In the genomic region with DNA sequence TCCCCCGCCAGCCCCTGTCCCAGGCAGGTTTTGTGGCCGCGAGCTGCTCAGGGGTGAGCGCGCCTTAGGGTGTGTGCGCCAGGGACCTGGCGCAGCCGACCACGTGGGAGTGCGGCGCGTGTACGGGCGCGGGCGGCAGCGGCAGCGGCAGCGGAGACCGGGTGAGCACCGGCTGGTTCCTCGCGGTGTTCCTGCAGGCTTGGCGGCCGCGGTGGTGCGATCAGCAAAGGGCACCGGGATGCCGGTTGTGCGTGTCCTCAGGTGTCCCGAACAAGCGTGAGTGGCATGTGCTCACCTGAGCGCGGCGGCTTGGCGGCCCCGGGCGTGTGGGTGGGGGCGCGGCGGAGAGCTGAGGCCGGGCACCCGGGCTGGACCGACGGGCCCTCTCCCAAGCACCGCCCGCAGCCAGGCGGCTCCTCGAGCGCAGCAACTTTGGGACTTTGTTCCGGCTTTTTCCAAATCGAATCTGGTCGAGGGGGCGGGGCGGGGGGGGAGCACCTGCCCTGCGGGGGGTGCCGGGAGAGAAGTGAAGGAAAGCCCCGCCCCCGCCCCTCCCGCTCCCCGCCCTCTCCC, we compare ENCODE assay signal across 1 cellular context.
TF ChIP-seq lines count a peak whose summit lies in the region.

No MANE protein-coding gene starts in this region.

TF ChIP-seq in A549, 52 proteins besides CTCF, POLR2A, EP300 and RAD21 (continued from another document):
- no peak for TF ChIP-seq BHLHE40 (IDR thresholded peaks at IDR 0.05; ENCODE audit: low read depth, low read length)
- no peak for TF ChIP-seq CBX8 (IDR thresholded peaks at IDR 0.05)
- no peak for TF ChIP-seq CBX2 (IDR thresholded peaks at IDR 0.05; ENCODE audit: borderline replicate concordance, low read depth)
- TF ChIP-seq, protein P1, sequence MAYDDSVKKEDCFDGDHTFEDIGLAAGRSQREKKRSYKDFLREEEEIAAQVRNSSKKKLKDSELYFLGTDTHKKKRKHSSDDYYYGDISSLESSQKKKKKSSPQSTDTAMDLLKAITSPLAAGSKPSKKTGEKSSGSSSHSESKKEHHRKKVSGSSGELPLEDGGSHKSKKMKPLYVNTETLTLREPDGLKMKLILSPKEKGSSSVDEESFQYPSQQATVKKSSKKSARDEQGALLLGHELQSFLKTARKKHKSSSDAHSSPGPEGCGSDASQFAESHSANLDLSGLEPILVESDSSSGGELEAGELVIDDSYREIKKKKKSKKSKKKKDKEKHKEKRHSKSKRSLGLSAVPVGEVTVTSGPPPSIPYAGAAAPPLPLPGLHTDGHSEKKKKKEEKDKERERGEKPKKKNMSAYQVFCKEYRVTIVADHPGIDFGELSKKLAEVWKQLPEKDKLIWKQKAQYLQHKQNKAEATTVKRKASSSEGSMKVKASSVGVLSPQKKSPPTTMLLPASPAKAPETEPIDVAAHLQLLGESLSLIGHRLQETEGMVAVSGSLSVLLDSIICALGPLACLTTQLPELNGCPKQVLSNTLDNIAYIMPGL (CRISPR knock-in tag; IDR thresholded peaks at IDR 0.05; ENCODE audit: borderline replicate concordance) = no peak
- TF ChIP-seq ESRRA (IDR thresholded peaks at IDR 0.05; ENCODE audit: borderline replicate concordance, low read length) = no peak
- no peak for TF ChIP-seq NPAS2 (CRISPR knock-in tag; IDR thresholded peaks at IDR 0.05; ENCODE audit: borderline replicate concordance)
- no peak for TF ChIP-seq TP53 (CRISPR knock-in tag; IDR thresholded peaks at IDR 0.05)
- peak in 1 of 2 experiments; percentile 36; a peak in 1 of 5 replicates for TF ChIP-seq JUN (IDR thresholded peaks at IDR 0.05)
- TF ChIP-seq, protein P2, sequence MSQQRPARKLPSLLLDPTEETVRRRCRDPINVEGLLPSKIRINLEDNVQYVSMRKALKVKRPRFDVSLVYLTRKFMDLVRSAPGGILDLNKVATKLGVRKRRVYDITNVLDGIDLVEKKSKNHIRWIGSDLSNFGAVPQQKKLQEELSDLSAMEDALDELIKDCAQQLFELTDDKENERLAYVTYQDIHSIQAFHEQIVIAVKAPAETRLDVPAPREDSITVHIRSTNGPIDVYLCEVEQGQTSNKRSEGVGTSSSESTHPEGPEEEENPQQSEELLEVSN (IDR thresholded peaks at IDR 0.05; ENCODE audit: borderline replicate concordance, low read depth) = peak; percentile 64
- TF ChIP-seq, protein P3, sequence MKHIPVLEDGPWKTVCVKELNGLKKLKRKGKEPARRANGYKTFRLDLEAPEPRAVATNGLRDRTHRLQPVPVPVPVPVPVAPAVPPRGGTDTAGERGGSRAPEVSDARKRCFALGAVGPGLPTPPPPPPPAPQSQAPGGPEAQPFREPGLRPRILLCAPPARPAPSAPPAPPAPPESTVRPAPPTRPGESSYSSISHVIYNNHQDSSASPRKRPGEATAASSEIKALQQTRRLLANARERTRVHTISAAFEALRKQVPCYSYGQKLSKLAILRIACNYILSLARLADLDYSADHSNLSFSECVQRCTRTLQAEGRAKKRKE (CRISPR knock-in tag; IDR thresholded peaks at IDR 0.05; ENCODE audit: low read depth) = no peak
- TF ChIP-seq MAZ (IDR thresholded peaks at IDR 0.05; ENCODE audit: borderline replicate concordance, low read depth, low read length) = no peak
- TF ChIP-seq HOXB13 (CRISPR knock-in tag; IDR thresholded peaks at IDR 0.05; ENCODE audit: low read depth) = no peak
- no peak for TF ChIP-seq RFX5 (IDR thresholded peaks at IDR 0.05)
- no peak for TF ChIP-seq GATA3 (IDR thresholded peaks at IDR 0.05; ENCODE audit: borderline replicate concordance)
- no peak for TF ChIP-seq JUNB (IDR thresholded peaks at IDR 0.05)
- TF ChIP-seq, protein P4, sequence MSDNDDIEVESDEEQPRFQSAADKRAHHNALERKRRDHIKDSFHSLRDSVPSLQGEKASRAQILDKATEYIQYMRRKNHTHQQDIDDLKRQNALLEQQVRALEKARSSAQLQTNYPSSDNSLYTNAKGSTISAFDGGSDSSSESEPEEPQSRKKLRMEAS (IDR thresholded peaks at IDR 0.05) = peak; percentile 86
- TF ChIP-seq TFCP2L1 (CRISPR knock-in tag; IDR thresholded peaks at IDR 0.05) = no peak
- TF ChIP-seq, protein P5, sequence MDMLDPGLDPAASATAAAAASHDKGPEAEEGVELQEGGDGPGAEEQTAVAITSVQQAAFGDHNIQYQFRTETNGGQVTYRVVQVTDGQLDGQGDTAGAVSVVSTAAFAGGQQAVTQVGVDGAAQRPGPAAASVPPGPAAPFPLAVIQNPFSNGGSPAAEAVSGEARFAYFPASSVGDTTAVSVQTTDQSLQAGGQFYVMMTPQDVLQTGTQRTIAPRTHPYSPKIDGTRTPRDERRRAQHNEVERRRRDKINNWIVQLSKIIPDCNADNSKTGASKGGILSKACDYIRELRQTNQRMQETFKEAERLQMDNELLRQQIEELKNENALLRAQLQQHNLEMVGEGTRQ (IDR thresholded peaks at IDR 0.05) = no peak
- no peak for TF ChIP-seq POLR2AphosphoS2 (conservative IDR thresholded peaks at IDR 0.05; ENCODE audit: low read length)
- no peak for TF ChIP-seq FOXS1 (CRISPR knock-in tag; IDR thresholded peaks at IDR 0.05)
- no peak for TF ChIP-seq NR3C1 (IDR thresholded peaks at IDR 0.05)
- TF ChIP-seq ZC3H11A (IDR thresholded peaks at IDR 0.05) = no peak
- TF ChIP-seq MAFK (IDR thresholded peaks at IDR 0.05; ENCODE audit: partially characterized antibody) = no peak
- 0 out of 2 replicates have a peak, but pooled peaks have one; percentile 31 for TF ChIP-seq HOXB5 (CRISPR knock-in tag; IDR thresholded peaks at IDR 0.05)
- 0 out of 2 replicates have a peak, but pooled peaks have one; percentile 45 for TF ChIP-seq RNF2 (IDR thresholded peaks at IDR 0.05; ENCODE audit: borderline replicate concordance, low read depth)
- no peak for TF ChIP-seq PHF8 (IDR thresholded peaks at IDR 0.05; ENCODE audit: borderline replicate concordance, low read depth)
- TF ChIP-seq ZFP36 (IDR thresholded peaks at IDR 0.05; ENCODE audit: borderline replicate concordance, partially characterized antibody) = no peak
- no peak for TF ChIP-seq RCOR1 (IDR thresholded peaks at IDR 0.05; ENCODE audit: low read depth, low read length)
- TF ChIP-seq SREBF2 (IDR thresholded peaks at IDR 0.05) = no peak
TF ChIP-seq in A549: peak in this region for 5.
